Comparison of ENCODE assay signal across 18 cellular contexts in the genomic region with DNA sequence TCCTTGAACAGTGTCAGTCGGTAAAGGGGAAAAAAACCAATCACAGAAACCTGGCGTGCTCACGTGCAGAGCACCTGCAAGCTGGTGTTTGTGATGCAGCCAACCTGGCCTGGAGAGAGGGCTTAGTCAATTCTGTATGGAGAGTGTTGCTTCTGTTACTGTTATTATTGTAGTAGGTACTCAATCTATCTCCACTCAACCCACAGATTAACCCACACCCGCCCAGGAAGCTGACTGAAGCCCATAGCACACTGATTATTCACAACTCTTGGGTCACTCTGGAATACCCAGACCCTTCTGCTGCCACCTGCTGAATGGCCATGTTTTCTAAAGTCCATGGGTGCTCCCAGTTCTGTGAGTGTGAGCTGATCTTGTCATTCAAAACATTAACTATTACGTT. TPM values are rescaled to one million over a fixed set of nuclear protein-coding genes. Genes with fewer than 3 reads are reported as not detected.
DNase-seq lines count a peak whose midpoint lies in the region; ATAC-seq and TF ChIP-seq lines count a peak whose summit lies in the region.
"Had no signal": no experiment of that assay in that cellular context is flagged by ENCODE, and none has a peak within 500 bp of the region (broad histone marks: within the 10 kb centered on the region; RNA-seq: fewer than 3 reads in every experiment).

No MANE protein-coding gene starts in this region.

- H4K20me1 ChIP-seq in GM23338 (replicated peaks; ENCODE audit: insufficient read depth) (no peaks in the 10 kb centered on the region), OCI-LY3 (ENCODE audit: insufficient read depth, low read length) (no peaks in the 10 kb centered on the region)

- H3K4me3 Mint-ChIP-seq in GM23338, result no peak overlapping the region
- peak overlapping the region; percentile 19 for H3K4me3 Mint-ChIP-seq in endothelial cell (ENCODE audit: unreplicated experiment)
- no peak overlapping the region for H3K4me3 Mint-ChIP-seq in stimulated activated effector memory CD8-positive, alpha-beta T cell treated with anti-CD3 and anti-CD28 coated beads, Interleukin-12 subunit alpha, Interleukin-12 subunit beta, amount 100 ng/mL, for 72 hours
- H3K4me3 Mint-ChIP-seq: CD14-positive monocyte had no signal

- H3K27ac Mint-ChIP-seq in GM23338 (no peak overlapping the region), endothelial cell (ENCODE audit: unreplicated experiment) (no peak overlapping the region)
- H3K27ac Mint-ChIP-seq in stimulated activated effector memory CD8-positive, alpha-beta T cell treated with anti-CD3 and anti-CD28 coated beads, Interleukin-12 subunit alpha, Interleukin-12 subunit beta, amount 100 ng/mL, for 72 hours, result no peak overlapping the region

- H3K27ac ChIP-seq in GM23338 (ENCODE audit: low read depth) (peak overlapping the region; percentile 21; the same call in 1 of the 2 replicates), OCI-LY3 (ENCODE audit: low read length) (no peak overlapping the region)
- H3K27ac ChIP-seq: RWPE1, SJSA1 had no signal

- H3K4me1 ChIP-seq in GM23338 (ENCODE audit: insufficient read depth) (peaks cover 9% of the 10 kb centered on the region), OCI-LY3 (ENCODE audit: low read length) (peaks cover 35% of the 10 kb centered on the region)
- H3K4me1 ChIP-seq: SJSA1 had no signal

- DNase-seq in GM23338 (ENCODE audit: low spot score), result no peak
- no peak for DNase-seq in endothelial cell (ENCODE audit: low spot score)
- no peak for DNase-seq in stimulated activated effector memory CD8-positive, alpha-beta T cell treated with anti-CD3 and anti-CD28 coated beads, Interleukin-12 subunit alpha, Interleukin-12 subunit beta, amount 100 ng/mL, for 72 hours (ENCODE audit: low spot score in 2 of 2)
- DNase-seq in NCI-H524 (lab: John Stamatoyannopoulos, UW), result no peak
- no peak for DNase-seq in KBM-7
- DNase-seq: ACHN, AML-193, DMS153, IMR-90, Kasumi-1, NCI-H187, NCI-H69, SW 1271 had no signal

- H3K27me3 Mint-ChIP-seq in GM23338 (ENCODE audit: insufficient read depth, low read depth, poor library complexity) (no peaks in the 10 kb centered on the region), endothelial cell (ENCODE audit: unreplicated experiment) (peaks cover 1% of the 10 kb centered on the region)

- no peaks in the 10 kb centered on the region for H3K9me3 ChIP-seq in OCI-LY3 (ENCODE audit: insufficient read depth, low read length)
- H3K9me3 ChIP-seq: SJSA1 had no signal

- no peak overlapping the region for H2AFZ ChIP-seq in GM23338
- no peak overlapping the region for H2AFZ ChIP-seq in OCI-LY3 (ENCODE audit: low read depth, low read length)

- H3K9me2 ChIP-seq in GM23338 (ENCODE audit: insufficient read depth), result peaks cover 8% of the 10 kb centered on the region; the same call in 1 of the 2 replicates

- H3K4me2 ChIP-seq in GM23338 (no peak overlapping the region), OCI-LY3 (ENCODE audit: low read length) (peak overlapping the region; percentile 20)

- H3K4me3 ChIP-seq in GM23338, result no peak overlapping the region
- no peak overlapping the region for H3K4me3 ChIP-seq in OCI-LY3 (ENCODE audit: low read length)
- H3K4me3 ChIP-seq: SJSA1 had no signal

- in situ Hi-C loops in KBM-7 (cut with MboI; ENCODE audit: low pct_unique_long_range_greater_than_20kb, low sequenced_read_pairs), result no loop called here

- no peaks in the 10 kb centered on the region for H3K36me3 ChIP-seq in GM23338 (ENCODE audit: insufficient read depth)
- no peaks in the 10 kb centered on the region for H3K36me3 ChIP-seq in OCI-LY3 (replicated peaks; ENCODE audit: low read depth, low read length)
- H3K36me3 ChIP-seq: SJSA1 had no signal

- peaks cover 32% of the 10 kb centered on the region for H3K36me3 Mint-ChIP-seq in GM23338 (ENCODE audit: low read depth)
- peaks cover 38% of the 10 kb centered on the region for H3K36me3 Mint-ChIP-seq in endothelial cell (ENCODE audit: low read depth, unreplicated experiment)
- peaks cover 20% of the 10 kb centered on the region for H3K36me3 Mint-ChIP-seq in stimulated activated effector memory CD8-positive, alpha-beta T cell treated with anti-CD3 and anti-CD28 coated beads, Interleukin-12 subunit alpha, Interleukin-12 subunit beta, amount 100 ng/mL, for 72 hours
- H3K36me3 Mint-ChIP-seq: CD14-positive monocyte had no signal

- TF ChIP-seq CTCF in GM23338 (conservative IDR thresholded peaks at IDR 0.05; ENCODE audit: low read depth in 2 of 2) (peak in 1 of 2 experiments; percentile 12; a peak in 1 of 4 replicates), OCI-LY3 (IDR thresholded peaks at IDR 0.05; ENCODE audit: low read depth, low read length) (peak; percentile 21), endothelial cell (IDR thresholded peaks at IDR 0.05; ENCODE audit: unreplicated experiment) (no peak)

- H3K79me2 ChIP-seq in GM23338 (replicated peaks; ENCODE audit: insufficient read depth), result no peaks in the 10 kb centered on the region
- no peaks in the 10 kb centered on the region for H3K79me2 ChIP-seq in OCI-LY3 (ENCODE audit: low read length)

- H3K9me3 Mint-ChIP-seq in GM23338 (no peaks in the 10 kb centered on the region; the same call in 2 of the 3 replicates), endothelial cell (ENCODE audit: unreplicated experiment) (no peaks in the 10 kb centered on the region)
- no peaks in the 10 kb centered on the region for H3K9me3 Mint-ChIP-seq in stimulated activated effector memory CD8-positive, alpha-beta T cell treated with anti-CD3 and anti-CD28 coated beads, Interleukin-12 subunit alpha, Interleukin-12 subunit beta, amount 100 ng/mL, for 72 hours

- ATAC-seq in GM23338, result no peak
- ATAC-seq in stimulated activated effector memory CD8-positive, alpha-beta T cell treated with anti-CD3 and anti-CD28 coated beads, Interleukin-12 subunit alpha, Interleukin-12 subunit beta, amount 100 ng/mL, for 72 hours, result peak; percentile 81
- no peak for ATAC-seq in GM21786 (IDR thresholded peaks at IDR 0.05; ENCODE audit: unreplicated experiment)

- no peaks in the 10 kb centered on the region for H3F3A ChIP-seq in GM23338 (replicated peaks; ENCODE audit: low read depth)

- H3K4me1 Mint-ChIP-seq in GM23338 (peaks cover 15% of the 10 kb centered on the region), endothelial cell (ENCODE audit: unreplicated experiment) (peaks cover 8% of the 10 kb centered on the region)
- peaks cover 11% of the 10 kb centered on the region for H3K4me1 Mint-ChIP-seq in stimulated activated effector memory CD8-positive, alpha-beta T cell treated with anti-CD3 and anti-CD28 coated beads, Interleukin-12 subunit alpha, Interleukin-12 subunit beta, amount 100 ng/mL, for 72 hours
- H3K4me1 Mint-ChIP-seq: CD14-positive monocyte had no signal

- no peaks in the 10 kb centered on the region for H3K27me3 ChIP-seq in GM23338 (ENCODE audit: insufficient read depth)
- H3K27me3 ChIP-seq in OCI-LY3 (ENCODE audit: low read depth, low read length), result peaks cover 16% of the 10 kb centered on the region
- H3K27me3 ChIP-seq: SJSA1 had no signal

- H3K9ac ChIP-seq in OCI-LY3 (ENCODE audit: low read length), result no peak overlapping the region

TF ChIP-seq in GM23338, 12 proteins besides CTCF, POLR2A, EP300 and RAD21:
- TF ChIP-seq STAT1 (IDR thresholded peaks at IDR 0.05; ENCODE audit: unreplicated experiment) (no peak), EZH2phosphoT487 (IDR thresholded peaks at IDR 0.05; ENCODE audit: unreplicated experiment) (no peak), CREB1 (CRISPR knock-in tag; IDR thresholded peaks at IDR 0.05; ENCODE audit: low read depth) (no peak), ZNF114 (CRISPR knock-in tag; IDR thresholded peaks at IDR 0.05) (no peak)
- TF ChIP-seq, protein P1, sequence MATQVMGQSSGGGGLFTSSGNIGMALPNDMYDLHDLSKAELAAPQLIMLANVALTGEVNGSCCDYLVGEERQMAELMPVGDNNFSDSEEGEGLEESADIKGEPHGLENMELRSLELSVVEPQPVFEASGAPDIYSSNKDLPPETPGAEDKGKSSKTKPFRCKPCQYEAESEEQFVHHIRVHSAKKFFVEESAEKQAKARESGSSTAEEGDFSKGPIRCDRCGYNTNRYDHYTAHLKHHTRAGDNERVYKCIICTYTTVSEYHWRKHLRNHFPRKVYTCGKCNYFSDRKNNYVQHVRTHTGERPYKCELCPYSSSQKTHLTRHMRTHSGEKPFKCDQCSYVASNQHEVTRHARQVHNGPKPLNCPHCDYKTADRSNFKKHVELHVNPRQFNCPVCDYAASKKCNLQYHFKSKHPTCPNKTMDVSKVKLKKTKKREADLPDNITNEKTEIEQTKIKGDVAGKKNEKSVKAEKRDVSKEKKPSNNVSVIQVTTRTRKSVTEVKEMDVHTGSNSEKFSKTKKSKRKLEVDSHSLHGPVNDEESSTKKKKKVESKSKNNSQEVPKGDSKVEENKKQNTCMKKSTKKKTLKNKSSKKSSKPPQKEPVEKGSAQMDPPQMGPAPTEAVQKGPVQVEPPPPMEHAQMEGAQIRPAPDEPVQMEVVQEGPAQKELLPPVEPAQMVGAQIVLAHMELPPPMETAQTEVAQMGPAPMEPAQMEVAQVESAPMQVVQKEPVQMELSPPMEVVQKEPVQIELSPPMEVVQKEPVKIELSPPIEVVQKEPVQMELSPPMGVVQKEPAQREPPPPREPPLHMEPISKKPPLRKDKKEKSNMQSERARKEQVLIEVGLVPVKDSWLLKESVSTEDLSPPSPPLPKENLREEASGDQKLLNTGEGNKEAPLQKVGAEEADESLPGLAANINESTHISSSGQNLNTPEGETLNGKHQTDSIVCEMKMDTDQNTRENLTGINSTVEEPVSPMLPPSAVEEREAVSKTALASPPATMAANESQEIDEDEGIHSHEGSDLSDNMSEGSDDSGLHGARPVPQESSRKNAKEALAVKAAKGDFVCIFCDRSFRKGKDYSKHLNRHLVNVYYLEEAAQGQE (IDR thresholded peaks at IDR 0.05; ENCODE audit: unreplicated experiment), result no peak
- TF ChIP-seq, protein P2, sequence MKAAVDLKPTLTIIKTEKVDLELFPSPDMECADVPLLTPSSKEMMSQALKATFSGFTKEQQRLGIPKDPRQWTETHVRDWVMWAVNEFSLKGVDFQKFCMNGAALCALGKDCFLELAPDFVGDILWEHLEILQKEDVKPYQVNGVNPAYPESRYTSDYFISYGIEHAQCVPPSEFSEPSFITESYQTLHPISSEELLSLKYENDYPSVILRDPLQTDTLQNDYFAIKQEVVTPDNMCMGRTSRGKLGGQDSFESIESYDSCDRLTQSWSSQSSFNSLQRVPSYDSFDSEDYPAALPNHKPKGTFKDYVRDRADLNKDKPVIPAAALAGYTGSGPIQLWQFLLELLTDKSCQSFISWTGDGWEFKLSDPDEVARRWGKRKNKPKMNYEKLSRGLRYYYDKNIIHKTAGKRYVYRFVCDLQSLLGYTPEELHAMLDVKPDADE (IDR thresholded peaks at IDR 0.05), result no peak

RNA-seq across cellular contexts. Expression of gene TNFRSF11A, which starts 53.9 kb away (rescaled TPM):
- total RNA-seq in GM23338 (2014; rRNA removed; shearing (Covaris generic)), result 7.3 and 25.4 TPM in 2 replicates
- polyA plus RNA-seq in GM23338 (2016; fragmentation: Nextera tagmentation; extraction: Ambion mirVana), result 3.8 and 5.6 TPM in 2 replicates
- total RNA-seq in endothelial cell (ENCODE audit: unreplicated experiment), result 89.9 TPM
- total RNA-seq: SJSA1 had no signal
- polyA plus RNA-seq: IMR-90 had no signal
